10 cellular contexts compared by ENCODE assay signal in genomic region chr17:6756425-6757012, GRCh38. TPM values are rescaled to one million over a fixed set of nuclear protein-coding genes. Genes with fewer than 3 reads are reported as not detected.
DNase-seq lines count a peak whose midpoint lies in the region; ATAC-seq and TF ChIP-seq lines count a peak whose summit lies in the region.
"Had no signal": no experiment of that assay in that cellular context is flagged by ENCODE, and none has a peak within 500 bp of the region (broad histone marks: within the 10 kb centered on the region; RNA-seq: fewer than 3 reads in every experiment).

No MANE protein-coding gene starts in this region.

- peak overlapping the region; percentile 90 for H3K4me3 ChIP-seq in ACC112 (ENCODE audit: low read depth, low read length)
- H3K4me3 ChIP-seq in GM23248, result peak overlapping the region; percentile 84
- H3K4me3 ChIP-seq in mucosa of stomach (ENCODE audit: low read length), result peak overlapping the region; percentile 74
- H3K4me3 ChIP-seq in Caco-2 (ENCODE audit: low read depth, low read length), result no peak overlapping the region

- POLR2A ChIA-PET in Caco-2 (lab: Charles Lee), result no interaction called here

- no peak for ATAC-seq in GM19324 (IDR thresholded peaks at IDR 0.05; ENCODE audit: low FRiP score, unreplicated experiment)

- H3K9me3 ChIP-seq in GM23248 (ENCODE audit: low read depth), result no peaks in the 10 kb centered on the region
- H3K9me3 ChIP-seq in mucosa of stomach (ENCODE audit: control insufficient read depth, low read length), result no peaks in the 10 kb centered on the region
- H3K9me3 ChIP-seq in Caco-2, result no peaks in the 10 kb centered on the region

- H3K4me1 Mint-ChIP-seq in Caco-2 (ENCODE audit: low read depth, unreplicated experiment), result no peaks in the 10 kb centered on the region

- H3K4me3 Mint-ChIP-seq in Caco-2 (ENCODE audit: unreplicated experiment), result no peak overlapping the region

- peaks cover 46% of the 10 kb centered on the region for H3K4me1 ChIP-seq in ACC112 (ENCODE audit: control insufficient read depth, insufficient read depth, low read length, unreplicated experiment)
- H3K4me1 ChIP-seq in GM23248 (ENCODE audit: insufficient read depth), result peaks cover 33% of the 10 kb centered on the region
- H3K4me1 ChIP-seq in mucosa of stomach (ENCODE audit: control insufficient read depth, insufficient read depth, low read length), result peaks cover 18% of the 10 kb centered on the region
- no peaks in the 10 kb centered on the region for H3K4me1 ChIP-seq in Caco-2

- peaks cover 33% of the 10 kb centered on the region for H3F3A ChIP-seq in GM23248 (ENCODE audit: insufficient read depth)

- whole genome bisulfite sequencing in GM23248 (ENCODE audit: low coverage in 1 of 2, low lambda C conversion rate in 2 of 2, missing lambda C conversion rate in 2 of 2), 2 experiments, result 14 to 19% methylated on average over 10 to 12 of the region's 12 CpGs

- in situ Hi-C loops in GM23248 (cut with MboI), result no loop called here

- H3K27me3 ChIP-seq in ACC112 (ENCODE audit: insufficient read depth, low read length) (no peaks in the 10 kb centered on the region), GM23248 (replicated peaks; ENCODE audit: insufficient read depth) (no peaks in the 10 kb centered on the region), mucosa of stomach (ENCODE audit: control insufficient read depth, insufficient read depth, low read length) (no peaks in the 10 kb centered on the region), Caco-2 (replicated peaks; ENCODE audit: control insufficient read depth, insufficient read depth, low read length) (no peaks in the 10 kb centered on the region)
- H3K27me3 ChIP-seq: brain microvascular endothelial cell had no signal

- no peaks in the 10 kb centered on the region for H3K36me3 Mint-ChIP-seq in Caco-2 (ENCODE audit: insufficient read depth, unreplicated experiment)

- H3K36me3 ChIP-seq in ACC112 (ENCODE audit: insufficient read depth, low read length), result peaks cover 31% of the 10 kb centered on the region
- peaks cover 9% of the 10 kb centered on the region; the same call in 1 of the 2 replicates for H3K36me3 ChIP-seq in GM23248 (ENCODE audit: low read depth)
- no peaks in the 10 kb centered on the region for H3K36me3 ChIP-seq in mucosa of stomach (ENCODE audit: control insufficient read depth, insufficient read depth, low read length)
- no peaks in the 10 kb centered on the region for H3K36me3 ChIP-seq in Caco-2 (ENCODE audit: control insufficient read depth, insufficient read depth, low read length)
- H3K36me3 ChIP-seq: brain microvascular endothelial cell had no signal

- H3K27ac Mint-ChIP-seq in Caco-2 (ENCODE audit: unreplicated experiment), result no peak overlapping the region

- peak overlapping the region; percentile 79 for H3K27ac ChIP-seq in ACC112 (ENCODE audit: low read depth, low read length)
- peak overlapping the region; percentile 92 for H3K27ac ChIP-seq in GM23248
- peak overlapping the region; percentile 20 for H3K27ac ChIP-seq in angular gyrus (ENCODE audit: low read depth, low read length)

- H3K9ac ChIP-seq in GM23248, result peak overlapping the region; percentile 93
- peak overlapping the region; percentile 81 for H3K9ac ChIP-seq in mucosa of stomach (ENCODE audit: low read length)

- H3K9me3 Mint-ChIP-seq in Caco-2 (ENCODE audit: unreplicated experiment), result no peaks in the 10 kb centered on the region

- no peaks in the 10 kb centered on the region for H4K20me1 ChIP-seq in GM23248 (ENCODE audit: insufficient read depth)

- no peak for TF ChIP-seq CTCF in Caco-2 (IDR thresholded peaks at IDR 0.05; ENCODE audit: insufficient read depth in 1 of 2, low read depth in 1 of 2, low read length in 1 of 2, severe bottlenecking in 1 of 2, unreplicated experiment in 1 of 2)

- H3K79me2 ChIP-seq in ACC112 (ENCODE audit: control insufficient read depth, insufficient read depth, low read length, unreplicated experiment) (peaks cover 54% of the 10 kb centered on the region), GM23248 (ENCODE audit: insufficient read depth) (peaks cover 24% of the 10 kb centered on the region)

- no peaks in the 10 kb centered on the region for H3K27me3 Mint-ChIP-seq in Caco-2 (ENCODE audit: insufficient read depth, unreplicated experiment)

- intact Hi-C loops in Caco-2 (cut with micrococcal nuclease; ENCODE audit: unreplicated experiment), result no loop called here

- H2AFZ ChIP-seq in ACC112 (ENCODE audit: low read length, unreplicated experiment) (no peak overlapping the region), GM23248 (peak overlapping the region; percentile 85)

- no TSS peak for BruUV-seq in Caco-2 (replicated peaks; lab: Mats Ljungman, UMichigan)

- peak overlapping the region; percentile 94 for H3K4me2 ChIP-seq in GM23248 (ENCODE audit: unreplicated experiment)

- no peaks in the 10 kb centered on the region for H3K9me2 ChIP-seq in GM23248 (ENCODE audit: insufficient read depth)

- CTCF ChIA-PET in Caco-2 (lab: Charles Lee), result no interaction called here

- peak; percentile 42 for DNase-seq in GM23248
- no peak for DNase-seq in AG08395 (ENCODE audit: low spot score)
- DNase-seq in DMS153 (lab: John Stamatoyannopoulos, UW), result no peak
- DNase-seq in Caco-2, result no peak
- DNase-seq: brain microvascular endothelial cell had no signal

RNA-seq across cellular contexts. Expression of gene XAF1, which starts 0.7 kb away (rescaled TPM):
- total RNA-seq in GM23248 (2014; rRNA removed; shearing (Covaris generic)), result 21.5 and 24.4 TPM in 2 replicates
- polyA plus RNA-seq in GM23248 (2016; fragmentation: Nextera tagmentation; extraction: Ambion mirVana), result 19.2 and 22.0 TPM in 2 replicates
- total RNA-seq in Caco-2 (2022), result 0.25 TPM in 1 of 2 replicates, not detected in the other

RNA-seq across cellular contexts. Expression of gene FBXO39, which starts 19.5 kb away (rescaled TPM):
- total RNA-seq in GM23248 (2014; rRNA removed; shearing (Covaris generic)), result 1.1 TPM in 1 of 2 replicates, not detected in the other
- polyA plus RNA-seq in GM23248 (2016; fragmentation: Nextera tagmentation; extraction: Ambion mirVana), result not detected in 2 replicates
- not detected in 2 replicates for total RNA-seq in Caco-2 (2022)

RNA-seq across cellular contexts. Expression of gene SLC13A5, which starts 43.4 kb away (rescaled TPM):
- total RNA-seq in GM23248 (2014; rRNA removed; shearing (Covaris generic)), result 0.76 TPM in 1 of 2 replicates, not detected in the other
- not detected in 2 replicates for polyA plus RNA-seq in GM23248 (2016; fragmentation: Nextera tagmentation; extraction: Ambion mirVana)
- 0.11 TPM in 1 of 2 replicates, not detected in the other for total RNA-seq in Caco-2 (2022)
- total RNA-seq: pulmonary artery endothelial cell had no signal

Comparison
In these comparisons a context has a peak if more than half of its experiments do, and no peak if none do; other contexts are left out.
1. H3K27ac ChIP-seq: peak in every context shown above with its lines; median percentile 92 in GM23248; 79 in ACC112; 20 in angular gyrus.
2. RNA of gene XAF1, which starts 0.7 kb away (total RNA-seq): 21.5 to 24.4 TPM in GM23248; 0.25 TPM in Caco-2; every median in the first group is over 10 times any median in the second.